ENCODE assay signal across 1 cellular context in genomic region chr3:9653565-9654248, GRCh38.
TF ChIP-seq lines count a peak whose summit lies in the region.

No MANE protein-coding gene starts in this region.

TF ChIP-seq in SK-N-SH treated with all-trans-retinoic acid at 6 μM for 48 hours, 23 proteins besides CTCF, POLR2A, EP300 and RAD21 (continued from another document):
- TF ChIP-seq PATZ1 (CRISPR knock-in tag; IDR thresholded peaks at IDR 0.05; ENCODE audit: borderline replicate concordance), result no peak
- no peak for TF ChIP-seq ZFP3 (CRISPR knock-in tag; IDR thresholded peaks at IDR 0.05)
- TF ChIP-seq ZFP30 (CRISPR knock-in tag; IDR thresholded peaks at IDR 0.05), result no peak
- no peak for TF ChIP-seq CSRNP3 (CRISPR knock-in tag; IDR thresholded peaks at IDR 0.05)
- no peak for TF ChIP-seq PPARA (CRISPR knock-in tag; IDR thresholded peaks at IDR 0.05; ENCODE audit: borderline replicate concordance)
- no peak for TF ChIP-seq ZNF70 (CRISPR knock-in tag; IDR thresholded peaks at IDR 0.05)
- TF ChIP-seq CREB5 (CRISPR knock-in tag; IDR thresholded peaks at IDR 0.05; ENCODE audit: low read depth), result no peak
- no peak for TF ChIP-seq ESRRG (CRISPR knock-in tag; IDR thresholded peaks at IDR 0.05)
- TF ChIP-seq ZNF565 (CRISPR knock-in tag; conservative IDR thresholded peaks at IDR 0.05; ENCODE audit: low read depth), result no peak
- no peak for TF ChIP-seq CSDC2 (CRISPR knock-in tag; IDR thresholded peaks at IDR 0.05)
- TF ChIP-seq RARB (CRISPR knock-in tag; IDR thresholded peaks at IDR 0.05), result no peak
- TF ChIP-seq BACH2 (CRISPR knock-in tag; IDR thresholded peaks at IDR 0.05; ENCODE audit: borderline replicate concordance), result no peak
- TF ChIP-seq OSR1 (CRISPR knock-in tag; IDR thresholded peaks at IDR 0.05), result no peak
- TF ChIP-seq TOX (CRISPR knock-in tag; IDR thresholded peaks at IDR 0.05; ENCODE audit: borderline replicate concordance), result no peak
